In genomic region chr5:86929123-86929766, GRCh38 we compare ENCODE assay signal across 15 cellular contexts.
"Had no signal": no experiment of that assay in that cellular context is flagged by ENCODE, and none has a peak within 500 bp of the region (broad histone marks: within the 10 kb centered on the region; RNA-seq: fewer than 3 reads in every experiment).

No MANE protein-coding gene starts in this region.

- H3K9me3 ChIP-seq: colonic mucosa, left lung, tibial artery had no signal

- H3K36me3 ChIP-seq: colonic mucosa, left lung, tibial artery had no signal

- H3K4me1 ChIP-seq: colonic mucosa, left lung, tibial artery had no signal

- H3K27me3 ChIP-seq: colonic mucosa, left lung, tibial artery had no signal

- H3K27ac ChIP-seq: colonic mucosa, left lung, tibial artery had no signal

- ATAC-seq: activated CD8-positive, alpha-beta T cell treated with anti-CD3 and anti-CD28 coated beads for 36 hours; left lung had no signal

- DNase-seq: activated CD4-positive, alpha-beta T cell treated with anti-CD3 and anti-CD28 coated beads, Interleukin-2, amount 10 ng/mL, durations not matched to agents 24 days and 14 days; activated CD4-positive, CD25-positive, alpha-beta regulatory T cell; activated CD8-positive, alpha-beta T cell treated with anti-CD3 and anti-CD28 coated beads for 36 hours; activated naive CD4-positive, alpha-beta T cell treated with Interleukin-2 at 50 U/mL for 16 hours; activated T-cell treated with anti-CD3 and anti-CD28 coated beads, Interleukin-2, amount 50 U/mL, for 24 hours; central memory CD4-positive, alpha-beta T cell; colonic mucosa; head of caudate nucleus; midbrain; occipital lobe; stimulated activated CD4-positive, alpha-beta T cell treated with anti-CD3 and anti-CD28 coated beads, Interleukin-2, amount 100 ng/mL, for 24 hours; stimulated activated naive CD4-positive, alpha-beta T cell treated with Interleukin-2 at 50 U/mL for 16 hours; substantia nigra; tibial artery had no signal

- H3K4me3 ChIP-seq: colonic mucosa, left lung, tibial artery had no signal
